ENCODE assay signal across 8 cellular contexts in genomic region chr4:110005461-110006056, GRCh38.
DNase-seq lines count a peak whose midpoint lies in the region; ATAC-seq and TF ChIP-seq lines count a peak whose summit lies in the region.

No MANE protein-coding gene starts in this region.

- no peak overlapping the region for H3K4me2 ChIP-seq in GM23338
- H3K4me2 ChIP-seq in SU-DHL-6 (ENCODE audit: low read depth, low read length, poor library complexity, severe bottlenecking), result no peak overlapping the region

- H3K4me1 ChIP-seq in right cardiac atrium (ENCODE audit: control insufficient read depth, insufficient read depth, low read length) (no peaks in the 10 kb centered on the region), GM23338 (ENCODE audit: insufficient read depth) (no peaks in the 10 kb centered on the region), ovary (ENCODE audit: insufficient read depth) (no peaks in the 10 kb centered on the region)

- no peak overlapping the region for H3K9ac ChIP-seq in SU-DHL-6 (ENCODE audit: low read length)

- H3K27me3 ChIP-seq in right cardiac atrium (ENCODE audit: control insufficient read depth, insufficient read depth), result no peaks in the 10 kb centered on the region
- no peaks in the 10 kb centered on the region for H3K27me3 ChIP-seq in GM23338 (ENCODE audit: insufficient read depth)
- H3K27me3 ChIP-seq in SU-DHL-6 (ENCODE audit: low read length), result no peaks in the 10 kb centered on the region
- H3K27me3 ChIP-seq in ovary, result no peaks in the 10 kb centered on the region

- no peaks in the 10 kb centered on the region for H3K79me2 ChIP-seq in GM23338 (replicated peaks; ENCODE audit: insufficient read depth)
- H3K79me2 ChIP-seq in SU-DHL-6 (ENCODE audit: insufficient read depth, low read length), result no peaks in the 10 kb centered on the region

- no peaks in the 10 kb centered on the region for H3K9me3 ChIP-seq in right cardiac atrium (ENCODE audit: control insufficient read depth, low read length)
- H3K9me3 ChIP-seq in SU-DHL-6 (ENCODE audit: insufficient read depth, low read length), result no peaks in the 10 kb centered on the region
- no peaks in the 10 kb centered on the region for H3K9me3 ChIP-seq in ovary

- H4K20me1 ChIP-seq in GM23338 (replicated peaks; ENCODE audit: insufficient read depth) (no peaks in the 10 kb centered on the region), SU-DHL-6 (ENCODE audit: low read depth, low read length) (no peaks in the 10 kb centered on the region)

- H3K4me3 ChIP-seq in right cardiac atrium (ENCODE audit: low read length) (no peak overlapping the region), GM23338 (no peak overlapping the region), SU-DHL-6 (ENCODE audit: insufficient read depth, low read length, poor library complexity, severe bottlenecking) (no peak overlapping the region), ovary (no peak overlapping the region)

- H3K36me3 ChIP-seq in GM23338 (ENCODE audit: insufficient read depth), result no peaks in the 10 kb centered on the region
- H3K36me3 ChIP-seq in SU-DHL-6 (ENCODE audit: low read length), result no peaks in the 10 kb centered on the region
- H3K36me3 ChIP-seq in ovary, result no peaks in the 10 kb centered on the region

- no peak overlapping the region for H3K27ac ChIP-seq in right cardiac atrium (ENCODE audit: low read length)
- H3K27ac ChIP-seq in GM23338 (ENCODE audit: low read depth), result no peak overlapping the region
- no peak overlapping the region for H3K27ac ChIP-seq in SU-DHL-6 (ENCODE audit: low read depth, low read length)
- no peak overlapping the region for H3K27ac ChIP-seq in ovary

- H3F3A ChIP-seq in GM23338 (replicated peaks; ENCODE audit: low read depth) (no peaks in the 10 kb centered on the region), SU-DHL-6 (ENCODE audit: insufficient read depth) (no peaks in the 10 kb centered on the region)

- H3K27ac Mint-ChIP-seq in GM23338, result no peak overlapping the region

- no peak for TF ChIP-seq POLR2A in ovary (IDR thresholded peaks at IDR 0.05)

- H3K9me2 ChIP-seq in GM23338 (ENCODE audit: insufficient read depth) (no peaks in the 10 kb centered on the region), SU-DHL-6 (replicated peaks; ENCODE audit: insufficient read depth, low read length) (no peaks in the 10 kb centered on the region)

- H2AFZ ChIP-seq in GM23338 (no peak overlapping the region), SU-DHL-6 (ENCODE audit: low read depth, low read length, severe bottlenecking) (no peak overlapping the region)

- intact Hi-C loops in Right ventricle myocardium superior (cut with DNase I) (no loop called here), right cardiac atrium (cut with DNase I) (loop anchor here in 2 of 4 donors (10.0 kb wide), 2 partner anchors 309 to 509 kb away; no protein-coding TSS in a partner anchor), ovary (cut with DNase I) (loop anchor here in 1 of 4 donors (5.0 kb wide), 1 partner anchor 507 kb away; no protein-coding TSS in a partner anchor)

- H3K9me3 Mint-ChIP-seq in GM23338, result no peaks in the 10 kb centered on the region

- 18% methylated on average over 1 of the region's 1 CpG for WGBS in right cardiac atrium
- WGBS in ovary, 3 donors, result 0 to 4% (median 2%) methylated on average over 1 of the region's 1 CpG

- no peaks in the 10 kb centered on the region for H3K36me3 Mint-ChIP-seq in GM23338 (ENCODE audit: low read depth)

- TF ChIP-seq CTCF in GM23338 (conservative IDR thresholded peaks at IDR 0.05; ENCODE audit: low read depth in 2 of 2) (peak; percentile 78 to 87), SU-DHL-6 (IDR thresholded peaks at IDR 0.05; ENCODE audit: insufficient read depth, low read length, poor library complexity, severe bottlenecking) (peak; percentile 34), ovary (IDR thresholded peaks at IDR 0.05) (peak in 2 of 3 donors; percentile 15 to 31)

- H3K27me3 Mint-ChIP-seq in GM23338 (ENCODE audit: insufficient read depth, low read depth, poor library complexity), result no peaks in the 10 kb centered on the region

- H3K4me3 Mint-ChIP-seq in GM23338, result no peak overlapping the region

- DNase-seq in Right ventricle myocardium superior (no peak), right cardiac atrium (no peak), GM23338 (ENCODE audit: low spot score) (peak; percentile 82), M059J (ENCODE audit: low read depth) (peak; percentile 64), fibroblast of peridontal ligament (ENCODE audit: extremely low read depth) (peak; percentile 91), ovary (no peak)

- TF ChIP-seq EP300 in ovary (IDR thresholded peaks at IDR 0.05), result no peak

- H3K4me1 Mint-ChIP-seq in GM23338, result peaks cover 5% of the 10 kb centered on the region

- ATAC-seq in Right ventricle myocardium superior (ENCODE audit: poor library complexity) (peak; percentile 64), right cardiac atrium (no peak), GM23338 (no peak), HG03135 (IDR thresholded peaks at IDR 0.05; ENCODE audit: unreplicated experiment) (no peak)

TF ChIP-seq in GM23338, 12 proteins besides CTCF, POLR2A, EP300 and RAD21:
- no peak for TF ChIP-seq STAT1 (IDR thresholded peaks at IDR 0.05; ENCODE audit: unreplicated experiment)
- TF ChIP-seq EZH2phosphoT487 (IDR thresholded peaks at IDR 0.05; ENCODE audit: unreplicated experiment), result no peak
- TF ChIP-seq POLR2AphosphoS5 (IDR thresholded peaks at IDR 0.05; ENCODE audit: low read depth), result no peak
- TF ChIP-seq ZNF331 (CRISPR knock-in tag; IDR thresholded peaks at IDR 0.05; ENCODE audit: low read depth), result no peak
- TF ChIP-seq, protein P1, sequence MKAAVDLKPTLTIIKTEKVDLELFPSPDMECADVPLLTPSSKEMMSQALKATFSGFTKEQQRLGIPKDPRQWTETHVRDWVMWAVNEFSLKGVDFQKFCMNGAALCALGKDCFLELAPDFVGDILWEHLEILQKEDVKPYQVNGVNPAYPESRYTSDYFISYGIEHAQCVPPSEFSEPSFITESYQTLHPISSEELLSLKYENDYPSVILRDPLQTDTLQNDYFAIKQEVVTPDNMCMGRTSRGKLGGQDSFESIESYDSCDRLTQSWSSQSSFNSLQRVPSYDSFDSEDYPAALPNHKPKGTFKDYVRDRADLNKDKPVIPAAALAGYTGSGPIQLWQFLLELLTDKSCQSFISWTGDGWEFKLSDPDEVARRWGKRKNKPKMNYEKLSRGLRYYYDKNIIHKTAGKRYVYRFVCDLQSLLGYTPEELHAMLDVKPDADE (IDR thresholded peaks at IDR 0.05), result no peak
- no peak for TF ChIP-seq NANOG (IDR thresholded peaks at IDR 0.05; ENCODE audit: borderline replicate concordance)

Comparison
In these comparisons a context has a peak if more than half of its experiments do, and no peak if none do; other contexts are left out.
1. DNase-seq: peak in GM23338 (single experiment), M059J (single experiment) and fibroblast of peridontal ligament (single experiment); none in Right ventricle myocardium superior (single experiment), right cardiac atrium (0 of 3) and ovary (0 of 5).
2. CTCF ChIP-seq: peak in every context shown above with its lines; median percentile 82 in GM23338; 34 in SU-DHL-6; 23 in ovary.